1 cellular context compared by ENCODE assay signal in genomic region chr17:19320876-19321275, GRCh38.
TF ChIP-seq lines count a peak whose summit lies in the region.

No MANE protein-coding gene starts in this region.

TF ChIP-seq in WTC11, 78 proteins besides CTCF, POLR2A, EP300 and RAD21 (continued from another document):
- TF ChIP-seq IRF2 (CRISPR knock-in tag; IDR thresholded peaks at IDR 0.05; ENCODE audit: borderline replicate concordance, low read depth) = no peak
